ENCODE assay signal across 27 cellular contexts in genomic region chr15:74451861-74452835, GRCh38. TPM values are rescaled to one million over a fixed set of nuclear protein-coding genes. Genes with fewer than 3 reads are reported as not detected.
DNase-seq lines count a peak whose midpoint lies in the region; TF ChIP-seq lines count a peak whose summit lies in the region.
"Had no signal": no experiment of that assay in that cellular context is flagged by ENCODE, and none has a peak within 500 bp of the region (broad histone marks: within the 10 kb centered on the region; RNA-seq: fewer than 3 reads in every experiment).

No MANE protein-coding gene starts in this region.

- no peaks in the 10 kb centered on the region for H3K9me3 ChIP-seq in Caco-2
- H3K9me3 ChIP-seq: gastrocnemius medialis, left ventricle myocardium inferior, Peyer's patch, sigmoid colon, stomach, tibial nerve had no signal

- H3K4me3 Mint-ChIP-seq in Caco-2 (ENCODE audit: unreplicated experiment), result no peak overlapping the region
- H3K4me3 Mint-ChIP-seq: activated naive CD8-positive, alpha-beta T cell treated with anti-CD3 and anti-CD28 coated beads for 36 hours; CD4-positive, alpha-beta T cell; IgD-negative memory B cell; immature natural killer cell; natural killer cell treated with Interleukin-12 subunit alpha and Interleukin-12 subunit beta and Interleukin-15 and Interleukin-18, amount 100 ng/mL, for 72 hours; WTC11 had no signal

- BruUV-seq in Caco-2 (replicated peaks; lab: Mats Ljungman, UMichigan), result no TSS peak

- intact Hi-C loops in Caco-2 (cut with micrococcal nuclease; ENCODE audit: unreplicated experiment), result no loop called here

- peaks cover 6% of the 10 kb centered on the region for H3K4me1 ChIP-seq in Caco-2
- H3K4me1 ChIP-seq: gastrocnemius medialis, Peyer's patch, sigmoid colon, stomach had no signal

- peaks cover 33% of the 10 kb centered on the region for H3K36me3 Mint-ChIP-seq in Caco-2 (ENCODE audit: insufficient read depth, unreplicated experiment)

- peaks cover under 1% of the 10 kb centered on the region for H3K4me1 Mint-ChIP-seq in Caco-2 (ENCODE audit: low read depth, unreplicated experiment)

- no peaks in the 10 kb centered on the region for H3K27me3 Mint-ChIP-seq in Caco-2 (ENCODE audit: insufficient read depth, unreplicated experiment)
- H3K27me3 Mint-ChIP-seq: activated naive CD8-positive, alpha-beta T cell treated with anti-CD3 and anti-CD28 coated beads for 36 hours; brain; CD4-positive, alpha-beta T cell; IgD-negative memory B cell; natural killer cell treated with Interleukin-12 subunit alpha and Interleukin-12 subunit beta and Interleukin-15 and Interleukin-18, amount 100 ng/mL, for 72 hours had no signal

- no peaks in the 10 kb centered on the region for H3K27me3 ChIP-seq in Caco-2 (replicated peaks; ENCODE audit: control insufficient read depth, insufficient read depth, low read length)
- H3K27me3 ChIP-seq: gastrocnemius medialis, Peyer's patch, sigmoid colon, stomach, tibial nerve had no signal

- CTCF ChIA-PET in Caco-2 (lab: Charles Lee), result interaction anchor here (0.7 kb wide), 1 partner anchor 9 kb away, joined by 5 read pairs; no protein-coding TSS in a partner anchor

- TF ChIP-seq CTCF in Caco-2 (IDR thresholded peaks at IDR 0.05; ENCODE audit: insufficient read depth in 1 of 2, low read depth in 1 of 2, low read length in 1 of 2, severe bottlenecking in 1 of 2, unreplicated experiment in 1 of 2), result no peak

- no peak overlapping the region for H3K27ac Mint-ChIP-seq in Caco-2 (ENCODE audit: unreplicated experiment)
- H3K27ac Mint-ChIP-seq: activated T-helper 2 cell treated with anti-CD3 and anti-CD28 coated beads, Interferon-gamma antibody, Interleukin-2, Interleukin-4, amounts not matched to agents 10 μg/mL and 5 μg/mL and 100 μg/mL, durations not matched to agents 14 hours and 24 hours and 36 hours; CD4-positive, alpha-beta T cell; WTC11 had no signal

- no peaks in the 10 kb centered on the region for H3K36me3 ChIP-seq in Caco-2 (ENCODE audit: control insufficient read depth, insufficient read depth, low read length)

- POLR2A ChIA-PET in Caco-2 (lab: Charles Lee), result interaction anchor here (1.5 kb wide), 1 partner anchor 9 kb away, joined by 4 read pairs; the partner anchor contains the start of gene UBL7

- no peaks in the 10 kb centered on the region for H3K9me3 Mint-ChIP-seq in Caco-2 (ENCODE audit: unreplicated experiment)
- H3K9me3 Mint-ChIP-seq: activated naive CD8-positive, alpha-beta T cell treated with anti-CD3 and anti-CD28 coated beads for 36 hours; activated T-helper 2 cell treated with anti-CD3 and anti-CD28 coated beads, Interferon-gamma antibody, Interleukin-2, Interleukin-4, amounts not matched to agents 10 μg/mL and 5 μg/mL and 100 μg/mL, durations not matched to agents 14 hours and 24 hours and 36 hours; brain; CD4-positive, alpha-beta T cell; IgD-negative memory B cell; immature natural killer cell; natural killer cell treated with Interleukin-12 subunit alpha and Interleukin-12 subunit beta and Interleukin-15 and Interleukin-18, amount 100 ng/mL, for 72 hours; WTC11 had no signal

- peak; percentile 39 for DNase-seq in activated effector memory CD4-positive, alpha-beta T cell treated with anti-CD3 and anti-CD28 coated beads, Interleukin-2, amount 50 U/mL, for 16 hours
- DNase-seq in activated effector memory CD4-positive, alpha-beta T cell treated with Interleukin-2 at 50 U/mL for 16 hours, result no peak
- DNase-seq in cerebellar cortex (ENCODE audit: low spot score) (peak; percentile 51), mesenteric fat pad (ENCODE audit: low spot score) (peak; percentile 37), superior temporal gyrus (ENCODE audit: extremely low spot score) (peak; percentile 71), GM03348 (ENCODE audit: low spot score) (no peak), Caco-2 (no peak), OCI-M2 (lab: John Stamatoyannopoulos, UW; ENCODE audit: unreplicated experiment) (no peak)
- DNase-seq: activated CD4-positive, alpha-beta T cell treated with anti-CD3 and anti-CD28 coated beads, Interleukin-2, amount 50 U/mL, for 48 hours; activated CD8-positive, alpha-beta memory T cell treated with anti-CD3 and anti-CD28 coated beads, Interleukin-2, amount 50 U/mL, for 4 hours; activated naive CD8-positive, alpha-beta T cell treated with anti-CD3 and anti-CD28 coated beads for 36 hours; CD4-positive, alpha-beta T cell; effector memory CD4-positive, alpha-beta T cell; gastrocnemius medialis; hippocampal formation; immature natural killer cell; left ventricle myocardium inferior; NCI-H2107; Peyer's patch; sigmoid colon; stomach had no signal

- H3K4me3 ChIP-seq in Caco-2 (ENCODE audit: low read depth, low read length), result no peak overlapping the region
- H3K4me3 ChIP-seq: gastrocnemius medialis, left ventricle myocardium inferior, Peyer's patch, sigmoid colon, stomach, tibial nerve had no signal

RNA-seq across cellular contexts. Expression of gene UBL7, which starts 8.8 kb away (rescaled TPM):
- total RNA-seq in mesenteric fat pad (32.4 TPM), Caco-2 (2022) (31.4 and 34.4 TPM in 2 replicates)

RNA-seq across cellular contexts. Expression of gene SEMA7A, which starts 18.4 kb away (rescaled TPM):
- 2.1 TPM for total RNA-seq in mesenteric fat pad
- total RNA-seq in Caco-2 (2022), result 31.4 and 38.1 TPM in 2 replicates

Comparison
In these comparisons a context has a peak if more than half of its experiments do, and no peak if none do; other contexts are left out.
1. DNase-seq: peak in activated effector memory CD4-positive, alpha-beta T cell treated with anti-CD3 and anti-CD28 coated beads, Interleukin-2, amount 50 U/mL, for 16 hours (single experiment), cerebellar cortex (single experiment), mesenteric fat pad (single experiment) and superior temporal gyrus (single experiment); none in activated effector memory CD4-positive, alpha-beta T cell treated with Interleukin-2 at 50 U/mL for 16 hours (single experiment), GM03348 (single experiment), Caco-2 (0 of 2) and OCI-M2 (single experiment).
2. RNA of gene SEMA7A, which starts 18.4 kb away (total RNA-seq): 31.4 to 38.1 TPM in Caco-2; 2.1 TPM in mesenteric fat pad (single experiment); every median in the first group is over 10 times any median in the second.